11 cellular contexts compared by ENCODE assay signal in the genomic region with DNA sequence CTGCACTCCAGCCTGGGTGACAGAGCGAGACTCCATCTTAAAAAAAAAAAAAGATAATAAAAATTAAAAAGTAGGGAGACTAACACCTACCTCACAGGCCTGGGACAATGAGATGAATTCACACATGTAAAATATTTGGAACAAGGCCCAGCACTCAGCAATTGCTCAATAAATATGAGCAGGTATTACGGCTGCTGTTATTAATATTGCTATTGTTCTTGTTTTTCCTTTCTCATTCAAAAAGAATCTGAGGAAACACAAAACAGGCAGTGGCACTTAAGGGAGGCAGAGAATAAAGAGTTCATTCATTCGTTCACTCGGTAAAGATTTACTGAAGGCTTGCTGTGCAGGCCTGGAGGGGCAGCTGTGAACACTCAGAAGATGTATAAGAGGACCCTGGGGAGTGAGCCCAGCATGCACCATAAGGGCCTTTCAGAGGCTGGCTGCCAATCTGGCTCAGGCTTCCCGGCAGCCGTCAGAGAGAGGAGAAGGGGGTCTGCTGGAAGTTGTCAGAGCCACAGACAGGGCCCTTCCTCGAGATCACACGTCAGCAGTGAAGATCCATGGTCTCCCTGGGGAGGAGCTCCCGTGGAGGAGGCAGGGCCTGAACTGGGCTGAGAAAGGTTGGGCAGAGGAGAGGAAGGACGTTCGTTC. TPM values are rescaled to one million over a fixed set of nuclear protein-coding genes. Genes with fewer than 3 reads are reported as not detected.
A peak's percentile ranks its signal among the peaks of the same experiment; 100 is the strongest.
DNase-seq lines count a peak whose midpoint lies in the region; ATAC-seq and TF ChIP-seq lines count a peak whose summit lies in the region.
"Had no signal": no experiment of that assay in that cellular context is flagged by ENCODE, and none has a peak within 500 bp of the region (broad histone marks: within the 10 kb centered on the region; RNA-seq: fewer than 3 reads in every experiment).

No MANE protein-coding gene starts in this region.

- no peak for TF ChIP-seq CTCF in natural killer cell (IDR thresholded peaks at IDR 0.05)

- H3K9me3 Mint-ChIP-seq in natural killer cell, result no peaks in the 10 kb centered on the region
- H3K9me3 Mint-ChIP-seq in natural killer cell treated with Interleukin-12 subunit alpha and Interleukin-12 subunit beta and Interleukin-15 and Interleukin-18, amount 100 ng/mL, for 72 hours, result peaks cover 3% of the 10 kb centered on the region

- ATAC-seq in natural killer cell (no peak), GM21619 (IDR thresholded peaks at IDR 0.05; ENCODE audit: unreplicated experiment) (no peak), HG03571 (IDR thresholded peaks at IDR 0.05; ENCODE audit: unreplicated experiment) (no peak)
- ATAC-seq in natural killer cell treated with Interleukin-12 subunit alpha and Interleukin-12 subunit beta and Interleukin-15 and Interleukin-18, amount 100 ng/mL, for 72 hours, result no peak

- peaks cover 15 to 25% of the 10 kb centered on the region in 2 donors for H3K4me1 Mint-ChIP-seq in natural killer cell
- peaks cover 5 to 6% of the 10 kb centered on the region in 2 donors for H3K4me1 Mint-ChIP-seq in natural killer cell treated with Interleukin-12 subunit alpha and Interleukin-12 subunit beta and Interleukin-15 and Interleukin-18, amount 100 ng/mL, for 72 hours (ENCODE audit: low read depth in 2 of 2)

- peak overlapping the region; percentile 28 for H3K4me3 Mint-ChIP-seq in natural killer cell
- no peak overlapping the region for H3K4me3 Mint-ChIP-seq in natural killer cell treated with Interleukin-12 subunit alpha and Interleukin-12 subunit beta and Interleukin-15 and Interleukin-18, amount 100 ng/mL, for 72 hours
- H3K4me3 Mint-ChIP-seq: immature natural killer cell had no signal

- peak overlapping the region in 1 of 2 donors; percentile 51 for H3K27ac Mint-ChIP-seq in natural killer cell
- no peak overlapping the region for H3K27ac Mint-ChIP-seq in natural killer cell treated with Interleukin-12 subunit alpha and Interleukin-12 subunit beta and Interleukin-15 and Interleukin-18, amount 100 ng/mL, for 72 hours

- H3K36me3 Mint-ChIP-seq in natural killer cell, result no peaks in the 10 kb centered on the region
- H3K36me3 Mint-ChIP-seq in natural killer cell treated with Interleukin-12 subunit alpha and Interleukin-12 subunit beta and Interleukin-15 and Interleukin-18, amount 100 ng/mL, for 72 hours, result no peaks in the 10 kb centered on the region

- H3K27ac ChIP-seq in epithelial cell of prostate, result peak overlapping the region; percentile 52

- DNase-seq in natural killer cell, result no peak
- DNase-seq in natural killer cell treated with Interleukin-12 subunit alpha and Interleukin-12 subunit beta and Interleukin-15 and Interleukin-18, amount 100 ng/mL, for 72 hours (ENCODE audit: low spot score), result no peak
- DNase-seq in NCI-H446 (lab: John Stamatoyannopoulos, UW), result peak; percentile 70 to 89
- DNase-seq in epithelial cell of prostate (ENCODE audit: low read depth, low spot score), result no peak
- DNase-seq in RPMI8226, result no peak
- DNase-seq in Kasumi-1 (lab: John Stamatoyannopoulos, UW), result no peak
- DNase-seq: activated T-cell treated with anti-CD3 and anti-CD28 coated beads, Interleukin-2, amount 50 U/mL, for 48 hours; GF-D8; immature natural killer cell had no signal

- intact Hi-C loops in natural killer cell (cut with micrococcal nuclease), result no loop called here

- peaks cover 0 to 9% of the 10 kb centered on the region in 2 donors for H3K27me3 Mint-ChIP-seq in natural killer cell (ENCODE audit: low read depth in 2 of 2)
- no peaks in the 10 kb centered on the region for H3K27me3 Mint-ChIP-seq in natural killer cell treated with Interleukin-12 subunit alpha and Interleukin-12 subunit beta and Interleukin-15 and Interleukin-18, amount 100 ng/mL, for 72 hours

RNA-seq across cellular contexts. Expression of a gene that starts 51.6 kb away (rescaled TPM):
- 10 to 100 TPM; 57.8 to 70.8 (median 69.1) TPM for total RNA-seq in natural killer cell
- 10 to 100 TPM; 54.8 to 69.0 TPM for total RNA-seq in natural killer cell treated with Interleukin-12 subunit alpha and Interleukin-12 subunit beta and Interleukin-15 and Interleukin-18, amount 100 ng/mL, for 72 hours

Comparison
In these comparisons a context has a peak if more than half of its experiments do, and no peak if none do; other contexts are left out.
1. DNase-seq: peak in NCI-H446 (2 of 2); none in natural killer cell (single experiment), natural killer cell treated with Interleukin-12 subunit alpha and Interleukin-12 subunit beta and Interleukin-15 and Interleukin-18, amount 100 ng/mL, for 72 hours (single experiment), epithelial cell of prostate (single experiment), RPMI8226 (single experiment) and Kasumi-1 (0 of 2).